In genomic region chr11:62805991-62806441, GRCh38 we compare ENCODE assay signal across 9 cellular contexts. TPM values are rescaled to one million over a fixed set of nuclear protein-coding genes. Genes with fewer than 3 reads are reported as not detected.
DNase-seq lines count a peak whose midpoint lies in the region; ATAC-seq lines count a peak whose summit lies in the region.
"Had no signal": no experiment of that assay in that cellular context is flagged by ENCODE, and none has a peak within 500 bp of the region (broad histone marks: within the 10 kb centered on the region; RNA-seq: fewer than 3 reads in every experiment).

No MANE protein-coding gene starts in this region.

- no peaks in the 10 kb centered on the region for H3K9me3 Mint-ChIP-seq in activated naive CD8-positive, alpha-beta T cell treated with anti-CD3 and anti-CD28 coated beads, Interleukin-2, amount 10 ng/mL, durations not matched to agents 7 days and 5 days
- peaks cover 0 to 2% (median 0%) of the 10 kb centered on the region in 6 donors for H3K9me3 Mint-ChIP-seq in immature natural killer cell

- POLR2A ChIA-PET in activated naive CD8-positive, alpha-beta T cell treated with anti-CD3 and anti-CD28 coated beads, Interleukin-2, amount 10 ng/mL, durations not matched to agents 7 days and 5 days (lab: Charles Lee) = interaction anchor here (0.5 to 9.0 kb wide), 19 partner anchors 9 to 166 kb away, joined by 3 to 98 read pairs (median 8); partner anchors contain the start of genes GNG3, HNRNPUL2, SLC3A2 and STX5

- H3K4me3 Mint-ChIP-seq in activated naive CD8-positive, alpha-beta T cell treated with anti-CD3 and anti-CD28 coated beads, Interleukin-2, amount 10 ng/mL, durations not matched to agents 7 days and 5 days = peak overlapping the region; percentile 99
- peak overlapping the region; percentile 94 to 100 (median 96) for H3K4me3 Mint-ChIP-seq in immature natural killer cell

- peak; percentile 5 for ATAC-seq in activated naive CD8-positive, alpha-beta T cell treated with anti-CD3 and anti-CD28 coated beads, Interleukin-2, amount 10 ng/mL, durations not matched to agents 7 days and 5 days (ENCODE audit: low read depth)
- ATAC-seq in HG03354 (IDR thresholded peaks at IDR 0.05; ENCODE audit: poor library complexity, severe bottlenecking, unreplicated experiment) (no peak), GM21737 (IDR thresholded peaks at IDR 0.05; ENCODE audit: unreplicated experiment) (no peak)

- peak overlapping the region; percentile 99 for H3K27ac Mint-ChIP-seq in activated naive CD8-positive, alpha-beta T cell treated with anti-CD3 and anti-CD28 coated beads, Interleukin-2, amount 10 ng/mL, durations not matched to agents 7 days and 5 days
- peak overlapping the region; percentile 66 to 98 (median 94) for H3K27ac Mint-ChIP-seq in immature natural killer cell

- H3K4me1 Mint-ChIP-seq in activated naive CD8-positive, alpha-beta T cell treated with anti-CD3 and anti-CD28 coated beads, Interleukin-2, amount 10 ng/mL, durations not matched to agents 7 days and 5 days = peaks cover 33% of the 10 kb centered on the region
- H3K4me1 Mint-ChIP-seq in immature natural killer cell = peaks cover 30 to 34% of the 10 kb centered on the region in 2 donors

- DNase-seq in Daoy (ENCODE audit: low read depth) (peak; percentile 25), MV-4-11 (lab: John Stamatoyannopoulos, UW) (peak; percentile 29), immature natural killer cell (no peak), cerebellar nuclear complex (lab: John Stamatoyannopoulos, UW) (no peak)
- DNase-seq in activated naive CD8-positive, alpha-beta T cell treated with anti-CD3 and anti-CD28 coated beads, Interleukin-2, amount 10 ng/mL, durations not matched to agents 7 days and 5 days = no peak
- peak; percentile 13 to 16 for DNase-seq in stimulated activated CD4-positive, alpha-beta T cell treated with anti-CD3 and anti-CD28 coated beads, Interleukin-4, amount 100 ng/mL, for 4 hours

- H3K27me3 Mint-ChIP-seq in activated naive CD8-positive, alpha-beta T cell treated with anti-CD3 and anti-CD28 coated beads, Interleukin-2, amount 10 ng/mL, durations not matched to agents 7 days and 5 days = no peaks in the 10 kb centered on the region
- peaks cover 6 to 8% (median 7%) of the 10 kb centered on the region in 3 donors for H3K27me3 Mint-ChIP-seq in immature natural killer cell (ENCODE audit: low read depth in 3 of 3)

- peaks cover 16% of the 10 kb centered on the region for H3K36me3 Mint-ChIP-seq in activated naive CD8-positive, alpha-beta T cell treated with anti-CD3 and anti-CD28 coated beads, Interleukin-2, amount 10 ng/mL, durations not matched to agents 7 days and 5 days
- H3K36me3 Mint-ChIP-seq in immature natural killer cell = peaks cover 8 to 19% (median 9%) of the 10 kb centered on the region in 3 donors

RNA-seq across cellular contexts. Expression of gene NXF1, which starts 0.8 kb away (rescaled TPM):
- 28.4 and 29.3 TPM in 2 replicates for total RNA-seq in Daoy (2014; rRNA removed; shearing (Covaris generic))
- 100 to 1,000 TPM; 124 to 131 TPM for total RNA-seq in activated naive CD8-positive, alpha-beta T cell treated with anti-CD3 and anti-CD28 coated beads, Interleukin-2, amount 10 ng/mL, durations not matched to agents 7 days and 5 days
- 10 to 100 TPM; 42.9 to 73.3 (median 66.0) TPM for polyA plus RNA-seq in immature natural killer cell

RNA-seq across cellular contexts. Expression of gene TMEM223, which starts 14.2 kb away (rescaled TPM):
- 23.2 and 32.2 TPM in 2 replicates for total RNA-seq in Daoy (2014; rRNA removed; shearing (Covaris generic))
- total RNA-seq in activated naive CD8-positive, alpha-beta T cell treated with anti-CD3 and anti-CD28 coated beads, Interleukin-2, amount 10 ng/mL, durations not matched to agents 7 days and 5 days = 10 to 100 TPM; 14.0 to 15.2 TPM
- polyA plus RNA-seq in immature natural killer cell = 10 to 100 TPM; 47.9 to 69.7 (median 63.2) TPM

RNA-seq across cellular contexts. Expression of gene TMEM179B, which starts 18.8 kb away (rescaled TPM):
- 40.8 and 64.5 TPM in 2 replicates for total RNA-seq in Daoy (2014; rRNA removed; shearing (Covaris generic))
- 10 to 100 TPM; 48.7 to 52.2 TPM for total RNA-seq in activated naive CD8-positive, alpha-beta T cell treated with anti-CD3 and anti-CD28 coated beads, Interleukin-2, amount 10 ng/mL, durations not matched to agents 7 days and 5 days
- 100 to 1,000 TPM; 162 to 290 (median 174) TPM for polyA plus RNA-seq in immature natural killer cell

RNA-seq across cellular contexts. Expression of gene STX5, which starts 25.8 kb away (rescaled TPM):
- total RNA-seq in Daoy (2014; rRNA removed; shearing (Covaris generic)) = 26.0 and 28.2 TPM in 2 replicates
- total RNA-seq in activated naive CD8-positive, alpha-beta T cell treated with anti-CD3 and anti-CD28 coated beads, Interleukin-2, amount 10 ng/mL, durations not matched to agents 7 days and 5 days = 10 to 100 TPM; 43.4 to 44.3 TPM
- polyA plus RNA-seq in immature natural killer cell = 10 to 100 TPM; 46.9 to 47.7 (median 47.6) TPM

RNA-seq across cellular contexts. Expression of gene TEX54, which starts 26.6 kb away (rescaled TPM):
- not detected in 2 replicates for total RNA-seq in Daoy (2014; rRNA removed; shearing (Covaris generic))
- total RNA-seq in activated naive CD8-positive, alpha-beta T cell treated with anti-CD3 and anti-CD28 coated beads, Interleukin-2, amount 10 ng/mL, durations not matched to agents 7 days and 5 days = not detected
- 1 to 10 TPM in 2 of 3 donors, not detected in 1; 2.0 to 3.1 TPM for polyA plus RNA-seq in immature natural killer cell
- total RNA-seq: SK-MEL-5 had no signal

Comparison
In these comparisons a context has a peak if more than half of its experiments do, and no peak if none do; other contexts are left out.
1. DNase-seq: peak in Daoy (single experiment), MV-4-11 (single experiment) and stimulated activated CD4-positive, alpha-beta T cell treated with anti-CD3 and anti-CD28 coated beads, Interleukin-4, amount 100 ng/mL, for 4 hours (2 of 2); none in activated naive CD8-positive, alpha-beta T cell treated with anti-CD3 and anti-CD28 coated beads, Interleukin-2, amount 10 ng/mL, durations not matched to agents 7 days and 5 days (single experiment), immature natural killer cell (0 of 3) and cerebellar nuclear complex (0 of 2).